In genomic region chr3:141969711-141970110, GRCh38 we compare ENCODE assay signal across 22 cellular contexts.
"Had no signal": no experiment of that assay in that cellular context is flagged by ENCODE, and none has a peak within 500 bp of the region (broad histone marks: within the 10 kb centered on the region; RNA-seq: fewer than 3 reads in every experiment).

No MANE protein-coding gene starts in this region.

- H3K9me3 ChIP-seq: esophagus squamous epithelium, left ventricle myocardium inferior, lower lobe of right lung, psoas muscle, right lobe of liver, tibial artery, upper lobe of right lung, vagina had no signal

- H3K27ac ChIP-seq: esophagus squamous epithelium, left ventricle myocardium inferior, lower lobe of right lung, psoas muscle, right lobe of liver, tibial artery, upper lobe of right lung, vagina had no signal

- H3K36me3 Mint-ChIP-seq: natural killer cell treated with Interleukin-12 subunit alpha and Interleukin-12 subunit beta and Interleukin-15 and Interleukin-18, amount 100 ng/mL, for 72 hours had no signal

- H3K36me3 ChIP-seq: right lobe of liver, upper lobe of right lung had no signal

- H3K27me3 ChIP-seq: esophagus squamous epithelium, right lobe of liver, tibial artery, upper lobe of right lung, vagina had no signal

- H3K4me1 ChIP-seq: left ventricle myocardium inferior, lower lobe of right lung, psoas muscle, right lobe of liver, tibial artery, upper lobe of right lung, vagina had no signal

- ATAC-seq: effector memory CD8-positive, alpha-beta T cell; left cardiac atrium; lower lobe of right lung; psoas muscle; stimulated activated memory B cell treated with anti-CD40 and anti-IgM and Interleukin-4, amounts not matched to agents 10 μg/mL and 1 μg/mL and 100 μg/mL, for 72 hours; upper lobe of right lung had no signal

- H3K4me3 ChIP-seq: esophagus squamous epithelium, left ventricle myocardium inferior, lower lobe of right lung, psoas muscle, right lobe of liver, tibial artery, upper lobe of right lung, vagina had no signal

- H3K4me1 Mint-ChIP-seq: memory B cell; stimulated activated memory B cell treated with anti-CD40 and anti-IgM and Interleukin-4, amounts not matched to agents 10 μg/mL and 1 μg/mL and 100 μg/mL, for 72 hours had no signal

- DNase-seq: effector memory CD8-positive, alpha-beta T cell; esophagus squamous epithelium; foreskin fibroblast; kidney; left cardiac atrium; left ventricle myocardium inferior; lower lobe of right lung; psoas muscle; retina; right lobe of liver; stimulated activated CD4-positive, alpha-beta T cell treated with anti-CD3 and anti-CD28 coated beads, Interleukin-15, amount 100 ng/mL, for 24 hours; stimulated activated CD4-positive, alpha-beta T cell treated with anti-CD3 and anti-CD28 coated beads, Interleukin-1b, Interleukin-23, amount 100 ng/mL, for 48 hours; stimulated activated CD4-positive, alpha-beta T cell treated with anti-CD3 and anti-CD28 coated beads, Interleukin-4, amount 100 ng/mL, for 24 hours; tibial artery; upper lobe of right lung had no signal

- H3K9me3 Mint-ChIP-seq: dendritic cell treated with granulocyte-macrophage colony-stimulating factor and Interleukin-4, amounts not matched to agents 40 ng/mL and 50 ng/mL, for 4 days; effector memory CD8-positive, alpha-beta T cell; memory B cell; mesothelial cell of epicardium; natural killer cell treated with Interleukin-12 subunit alpha and Interleukin-12 subunit beta and Interleukin-15 and Interleukin-18, amount 100 ng/mL, for 72 hours; stimulated activated memory B cell treated with anti-CD40 and anti-IgM and Interleukin-4, amounts not matched to agents 10 μg/mL and 1 μg/mL and 100 μg/mL, for 72 hours; stimulated activated naive CD8-positive, alpha-beta T cell treated with anti-CD3 and anti-CD28 coated beads, Interleukin-15, Interleukin-2, amounts not matched to agents 100 ng/mL and 50 ng/mL, for 24 hours had no signal

- H3K27me3 Mint-ChIP-seq: dendritic cell treated with granulocyte-macrophage colony-stimulating factor and Interleukin-4, amounts not matched to agents 40 ng/mL and 50 ng/mL, for 4 days; effector memory CD8-positive, alpha-beta T cell; memory B cell; natural killer cell treated with Interleukin-12 subunit alpha and Interleukin-12 subunit beta and Interleukin-15 and Interleukin-18, amount 100 ng/mL, for 72 hours; stimulated activated memory B cell treated with anti-CD40 and anti-IgM and Interleukin-4, amounts not matched to agents 10 μg/mL and 1 μg/mL and 100 μg/mL, for 72 hours; stimulated activated naive CD8-positive, alpha-beta T cell treated with anti-CD3 and anti-CD28 coated beads, Interleukin-15, Interleukin-2, amounts not matched to agents 100 ng/mL and 50 ng/mL, for 24 hours had no signal

- H3K4me3 Mint-ChIP-seq: dendritic cell treated with granulocyte-macrophage colony-stimulating factor and Interleukin-4, amounts not matched to agents 40 ng/mL and 50 ng/mL, for 4 days; effector memory CD8-positive, alpha-beta T cell; memory B cell; mesothelial cell of epicardium; natural killer cell treated with Interleukin-12 subunit alpha and Interleukin-12 subunit beta and Interleukin-15 and Interleukin-18, amount 100 ng/mL, for 72 hours; stimulated activated memory B cell treated with anti-CD40 and anti-IgM and Interleukin-4, amounts not matched to agents 10 μg/mL and 1 μg/mL and 100 μg/mL, for 72 hours; stimulated activated naive CD8-positive, alpha-beta T cell treated with anti-CD3 and anti-CD28 coated beads, Interleukin-15, Interleukin-2, amounts not matched to agents 100 ng/mL and 50 ng/mL, for 24 hours had no signal

- H3K27ac Mint-ChIP-seq: dendritic cell treated with granulocyte-macrophage colony-stimulating factor and Interleukin-4, amounts not matched to agents 40 ng/mL and 50 ng/mL, for 4 days; effector memory CD8-positive, alpha-beta T cell; memory B cell; mesothelial cell of epicardium; stimulated activated memory B cell treated with anti-CD40 and anti-IgM and Interleukin-4, amounts not matched to agents 10 μg/mL and 1 μg/mL and 100 μg/mL, for 72 hours; stimulated activated naive CD8-positive, alpha-beta T cell treated with anti-CD3 and anti-CD28 coated beads, Interleukin-15, Interleukin-2, amounts not matched to agents 100 ng/mL and 50 ng/mL, for 24 hours had no signal
